In the genomic region with DNA sequence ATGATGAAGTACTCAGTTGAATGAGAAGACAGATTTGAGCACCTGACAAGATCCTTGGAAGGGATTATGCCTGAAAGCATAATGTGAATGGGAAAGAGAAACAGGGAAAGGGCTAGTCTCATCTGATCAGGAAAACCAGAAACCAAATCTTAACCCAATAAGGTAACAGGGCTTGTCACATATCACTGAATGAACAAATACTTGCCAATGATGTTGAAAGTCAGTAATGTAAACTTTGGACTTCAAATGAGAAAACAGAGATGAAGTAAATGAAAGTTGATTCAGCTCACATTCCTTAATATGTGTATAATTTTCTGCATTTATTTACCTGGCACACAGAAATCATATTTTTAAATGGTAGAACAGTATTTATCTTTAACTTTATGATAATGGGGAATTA, we compare ENCODE assay signal across 9 cellular contexts.
"Had no signal": no experiment of that assay in that cellular context is flagged by ENCODE, and none has a peak within 500 bp of the region (broad histone marks: within the 10 kb centered on the region; RNA-seq: fewer than 3 reads in every experiment).

No MANE protein-coding gene starts in this region.

- H3K9ac ChIP-seq: GM23248 had no signal

- FAIRE-seq: K562 had no signal

- H3K4me3 ChIP-seq: GM23248, HAP-1, K562 had no signal

- H3K27ac ChIP-seq: GM23248, HL-60 had no signal

- DNase-seq: GM23248, GOT3, H7, HFFc6, IMR-90 had no signal

- H3K9me3 ChIP-seq: HAP-1 had no signal

- H2AFZ ChIP-seq: GM23248 had no signal

- H3K4me1 ChIP-seq: HAP-1 had no signal

- ATAC-seq: HCT116, K562 had no signal

- H3K36me3 ChIP-seq: HAP-1 had no signal
